19 cellular contexts compared by ENCODE assay signal in genomic region chr12:15830538-15830937, GRCh38. TPM values are rescaled to one million over a fixed set of nuclear protein-coding genes. Genes with fewer than 3 reads are reported as not detected.
DNase-seq lines count a peak whose midpoint lies in the region; ATAC-seq and TF ChIP-seq lines count a peak whose summit lies in the region.
"Had no signal": no experiment of that assay in that cellular context is flagged by ENCODE, and none has a peak within 500 bp of the region (broad histone marks: within the 10 kb centered on the region; RNA-seq: fewer than 3 reads in every experiment).

No MANE protein-coding gene starts in this region.

- H3K36me3 ChIP-seq in adipocyte (ENCODE audit: control insufficient read depth, insufficient read depth, low read length, severe bottlenecking), result no peaks in the 10 kb centered on the region
- H3K36me3 ChIP-seq: BLaER1 treated with 17β-estradiol and CSF1 and Interleukin-3, amounts not matched to agents 10 nM and 100 nM; colonic mucosa had no signal

- H3K9me3 ChIP-seq in adipocyte (ENCODE audit: control insufficient read depth, low read length), result no peaks in the 10 kb centered on the region
- H3K9me3 ChIP-seq: BLaER1 treated with 17β-estradiol and CSF1 and Interleukin-3, amounts not matched to agents 10 nM and 100 nM; colonic mucosa had no signal

- peak overlapping the region; percentile 60 for H3K4me3 ChIP-seq in adipocyte (ENCODE audit: low read length)
- no peak overlapping the region for H3K4me3 ChIP-seq in fibroblast of mammary gland (ENCODE audit: control insufficient read depth, low read depth, low read length)
- H3K4me3 ChIP-seq: BLaER1 treated with 17β-estradiol and CSF1 and Interleukin-3, amounts not matched to agents 10 nM and 100 nM; colonic mucosa had no signal

- ATAC-seq in sciatic nerve, result peak; percentile 49
- ATAC-seq: activated CD4-positive, CD25-positive, alpha-beta regulatory T cell treated with anti-CD3 and anti-CD28 coated beads, Interleukin-2, amount 50 U/mL, for 24 hours had no signal

- intact Hi-C loops in sciatic nerve (cut with DNase I), result no loop called here

- H3K9ac ChIP-seq in adipocyte (ENCODE audit: low read length), result peak overlapping the region; percentile 57
- H3K9ac ChIP-seq: BLaER1 treated with 17β-estradiol and CSF1 and Interleukin-3, amounts not matched to agents 10 nM and 100 nM had no signal

- H3K4me1 ChIP-seq in adipocyte (ENCODE audit: control insufficient read depth, insufficient read depth, low read length), result peaks cover 21% of the 10 kb centered on the region
- H3K4me1 ChIP-seq: BLaER1 treated with 17β-estradiol and CSF1 and Interleukin-3, amounts not matched to agents 10 nM and 100 nM; colonic mucosa had no signal

- H3K27me3 ChIP-seq in adipocyte (replicated peaks; ENCODE audit: control insufficient read depth, insufficient read depth, low read length), result no peaks in the 10 kb centered on the region
- H3K27me3 ChIP-seq: BLaER1 treated with 17β-estradiol and CSF1 and Interleukin-3, amounts not matched to agents 10 nM and 100 nM; colonic mucosa had no signal

- TF ChIP-seq CTCF in fibroblast of mammary gland (conservative IDR thresholded peaks at IDR 0.05; ENCODE audit: control insufficient read depth, insufficient read depth, low read depth, low read length), result no peak

- DNase-seq in GM03348 (ENCODE audit: low spot score) (peak; percentile 53), adipocyte (ENCODE audit: low read depth) (peak; percentile 45), fibroblast of mammary gland (ENCODE audit: low read depth) (peak; percentile 65), sciatic nerve (ENCODE audit: low spot score) (no peak), 8988T (no peak), H4 (ENCODE audit: low spot score) (no peak), RPMI8226 (no peak)
- DNase-seq in activated CD4-positive, CD25-positive, alpha-beta regulatory T cell treated with anti-CD3 and anti-CD28 coated beads, Interleukin-2, amount 50 U/mL, for 72 hours, result no peak
- DNase-seq: activated CD8-positive, alpha-beta memory T cell treated with anti-CD3 and anti-CD28 coated beads, Interleukin-2, amount 50 U/mL, for 48 hours; activated naive CD4-positive, alpha-beta T cell treated with anti-CD3 and anti-CD28 coated beads, Interleukin-2, amount 10 ng/mL, durations not matched to agents 7 days and 5 days; colonic mucosa; DMS53; midbrain; NCI-H345; stimulated activated CD4-positive, alpha-beta T cell treated with anti-CD3 and anti-CD28 coated beads, Interleukin-1b, Interleukin-23, amount 100 ng/mL, for 48 hours; stimulated activated CD8-positive, alpha-beta memory T cell treated with anti-CD3 and anti-CD28 coated beads, Interleukin-4, amount 100 ng/mL, for 48 hours; T-helper 1 cell had no signal

RNA-seq across cellular contexts. Expression of gene EPS8, which starts 41.4 kb away (rescaled TPM):
- 117 TPM for total RNA-seq in sciatic nerve
- 18.8 and 21.5 TPM in 2 replicates for total RNA-seq in H4 (2014; rRNA removed; shearing (Covaris generic))

RNA-seq across cellular contexts. Expression of gene STRAP, which starts 51.6 kb away (rescaled TPM):
- 69.6 TPM for total RNA-seq in sciatic nerve
- 156 and 176 TPM in 2 replicates for total RNA-seq in H4 (2014; rRNA removed; shearing (Covaris generic))

Comparison
In these comparisons a context has a peak if more than half of its experiments do, and no peak if none do; other contexts are left out.
1. DNase-seq: peak in GM03348 (single experiment), adipocyte (single experiment) and fibroblast of mammary gland (single experiment); none in sciatic nerve (single experiment), 8988T (single experiment), activated CD4-positive, CD25-positive, alpha-beta regulatory T cell treated with anti-CD3 and anti-CD28 coated beads, Interleukin-2, amount 50 U/mL, for 72 hours (single experiment), H4 (single experiment) and RPMI8226 (single experiment).